In genomic region chr14:105187935-105188524, GRCh38 we compare ENCODE assay signal across 14 cellular contexts. TPM values are rescaled to one million over a fixed set of nuclear protein-coding genes. Genes with fewer than 3 reads are reported as not detected.
A peak's percentile ranks its signal among the peaks of the same experiment; 100 is the strongest.
DNase-seq lines count a peak whose midpoint lies in the region; ATAC-seq, FAIRE-seq and TF ChIP-seq lines count a peak whose summit lies in the region.
"Had no signal": no experiment of that assay in that cellular context is flagged by ENCODE, and none has a peak within 500 bp of the region (broad histone marks: within the 10 kb centered on the region; RNA-seq: fewer than 3 reads in every experiment).

No MANE protein-coding gene starts in this region.

- FAIRE-seq in pancreas (lab: Jason Lieb, UNC), result no peak

- DNase-seq in NCI-H748 (lab: John Stamatoyannopoulos, UW; ENCODE audit: unreplicated experiment), result peak; percentile 64
- DNase-seq in NCI-H748 treated with DMSO at 0.1 percent for 48 hours (lab: John Stamatoyannopoulos, UW), result no peak
- DNase-seq in NB4 (ENCODE audit: low read depth), result peak; percentile 43
- DNase-seq in body of pancreas, result peak; percentile 70 to 81 (median 73)
- peak in 4 of 6 donors; percentile 70 to 81 (median 76) for DNase-seq in pancreas
- DNase-seq in ACHN, result no peak
- DNase-seq in progenitor cell of endocrine pancreas (ENCODE audit: low spot score, unreplicated experiment), result no peak
- DNase-seq in NCI-H1694 treated with DMSO at 0.1 percent for 48 hours (lab: John Stamatoyannopoulos, UW), result no peak
- DNase-seq: activated CD4-positive, alpha-beta T cell treated with anti-CD3 and anti-CD28 coated beads, Interleukin-2, amount 10 ng/mL, durations not matched to agents 7 days and 5 days; central memory CD4-positive, alpha-beta T cell; naive B cell; NCI-H345 had no signal

- H3K27ac Mint-ChIP-seq in progenitor cell of endocrine pancreas, result no peak overlapping the region
- H3K27ac Mint-ChIP-seq: activated CD4-positive, alpha-beta T cell treated with anti-CD3 and anti-CD28 coated beads, Interleukin-2, amount 10 ng/mL, durations not matched to agents 7 days and 5 days; naive B cell had no signal

- in situ Hi-C loops in ACHN (cut with HindIII; ENCODE audit: low pct_ligation_motif_present, low pct_unique_long_range_greater_than_20kb, low sequenced_read_pairs), result no loop called here

- ATAC-seq in body of pancreas (peak; percentile 73), pancreas (peak; percentile 78 to 94 (median 80))

- TF ChIP-seq CTCF in NB4 (IDR thresholded peaks at IDR 0.05; ENCODE audit: low read depth, low read length) (no peak), body of pancreas (IDR thresholded peaks at IDR 0.05) (peak; percentile 18 to 67 (median 53)), pancreas (IDR thresholded peaks at IDR 0.05) (peak in 2 of 4 donors; percentile 10 to 15), progenitor cell of endocrine pancreas (IDR thresholded peaks at IDR 0.05; ENCODE audit: unreplicated experiment) (no peak)

- 62% methylated on average over 14 of the region's 14 CpGs; no CpG with 5 or more reads in 1 of the 2 donors for WGBS in body of pancreas, 2 donors
- WGBS in pancreas, 2 donors, result 52 to 53% methylated on average over 14 of the region's 14 CpGs

- no peaks in the 10 kb centered on the region for H3K4me1 Mint-ChIP-seq in progenitor cell of endocrine pancreas (ENCODE audit: low read depth)

- no peaks in the 10 kb centered on the region for H3K9me3 ChIP-seq in body of pancreas
- no peaks in the 10 kb centered on the region for H3K9me3 ChIP-seq in pancreas

- H3K4me3 Mint-ChIP-seq in progenitor cell of endocrine pancreas (ENCODE audit: low read depth), result no peak overlapping the region
- H3K4me3 Mint-ChIP-seq: activated CD4-positive, alpha-beta T cell treated with anti-CD3 and anti-CD28 coated beads, Interleukin-2, amount 10 ng/mL, durations not matched to agents 7 days and 5 days; IgD-negative memory B cell had no signal

- no peaks in the 10 kb centered on the region for H3K27me3 ChIP-seq in body of pancreas
- peaks cover 0 to 3% (median 0%) of the 10 kb centered on the region in 4 donors for H3K27me3 ChIP-seq in pancreas

- H3K4me1 ChIP-seq in body of pancreas, result no peaks in the 10 kb centered on the region
- H3K4me1 ChIP-seq in pancreas, result no peaks in the 10 kb centered on the region

- no peak overlapping the region for H3K4me3 ChIP-seq in NB4 (ENCODE audit: low read depth, low read length)
- H3K4me3 ChIP-seq in body of pancreas, result no peak overlapping the region
- no peak overlapping the region for H3K4me3 ChIP-seq in pancreas
- H3K4me3 ChIP-seq: tibial nerve had no signal

- no peak overlapping the region for H3K27ac ChIP-seq in body of pancreas
- H3K27ac ChIP-seq in pancreas, result no peak overlapping the region
- H3K27ac ChIP-seq: tibial nerve had no signal

- H3K9me3 Mint-ChIP-seq in progenitor cell of endocrine pancreas (ENCODE audit: low read depth), result no peaks in the 10 kb centered on the region

- peaks cover 27% of the 10 kb centered on the region for H3K27me3 Mint-ChIP-seq in progenitor cell of endocrine pancreas

- TF ChIP-seq POLR2A in NB4 (IDR thresholded peaks at IDR 0.05; ENCODE audit: extremely low read depth, insufficient read length), result no peak
- TF ChIP-seq POLR2A in body of pancreas (IDR thresholded peaks at IDR 0.05), result no peak

- intact Hi-C loops in body of pancreas (cut with DNase I), result no loop called here
- intact Hi-C loops in pancreas (cut with DNase I), result loop anchor here in 1 of 3 donors (5.0 kb wide), 1 partner anchor 96 kb away; no protein-coding TSS in a partner anchor

- H3K36me3 ChIP-seq in body of pancreas (replicated peaks in 1 of 2; ENCODE audit: insufficient read depth in 1 of 2, low read depth in 2 of 2) (no peaks in the 10 kb centered on the region), pancreas (no peaks in the 10 kb centered on the region)
- H3K36me3 ChIP-seq: tibial nerve had no signal

- H3K36me3 Mint-ChIP-seq in progenitor cell of endocrine pancreas (ENCODE audit: insufficient read depth), result no peaks in the 10 kb centered on the region
- H3K36me3 Mint-ChIP-seq: IgD-negative memory B cell had no signal

RNA-seq across cellular contexts. Expression of gene NUDT14, which starts 6.9 kb away (rescaled TPM):
- total RNA-seq in body of pancreas (10 to 100 TPM; 28.8 to 66.9 TPM), pancreas (10 to 100 TPM; 24.7 to 36.6 (median 30.4) TPM), progenitor cell of endocrine pancreas (66.6 and 68.5 TPM in 2 replicates)
- polyA plus RNA-seq in pancreas, result 10 to 100 TPM; 47.8 to 64.9 TPM

RNA-seq across cellular contexts. Expression of gene JAG2, which starts 19.5 kb away (rescaled TPM):
- total RNA-seq in body of pancreas (10 to 100 TPM; 13.5 to 36.3 TPM), pancreas (10 to 100 TPM in 4 of 6 donors, 1 to 10 TPM in 2; 9.9 to 16.8 (median 10.7) TPM), progenitor cell of endocrine pancreas (3.8 and 8.5 TPM in 2 replicates)
- 10 to 100 TPM; 25.3 to 38.3 TPM for polyA plus RNA-seq in pancreas
- polyA plus RNA-seq: IgD-negative memory B cell had no signal

Comparison
In these comparisons a context has a peak if more than half of its experiments do, and no peak if none do; other contexts are left out.
1. DNase-seq: peak in NCI-H748 (single experiment), NB4 (single experiment), body of pancreas (4 of 4) and pancreas (4 of 6); none in NCI-H748 treated with DMSO at 0.1 percent for 48 hours (single experiment), ACHN (single experiment), progenitor cell of endocrine pancreas (single experiment) and NCI-H1694 treated with DMSO at 0.1 percent for 48 hours (single experiment).
2. CTCF ChIP-seq: peak in body of pancreas (7 of 7); none in NB4 (single experiment) and progenitor cell of endocrine pancreas (single experiment).